ENCODE assay signal across 1 cellular context in the genomic region with DNA sequence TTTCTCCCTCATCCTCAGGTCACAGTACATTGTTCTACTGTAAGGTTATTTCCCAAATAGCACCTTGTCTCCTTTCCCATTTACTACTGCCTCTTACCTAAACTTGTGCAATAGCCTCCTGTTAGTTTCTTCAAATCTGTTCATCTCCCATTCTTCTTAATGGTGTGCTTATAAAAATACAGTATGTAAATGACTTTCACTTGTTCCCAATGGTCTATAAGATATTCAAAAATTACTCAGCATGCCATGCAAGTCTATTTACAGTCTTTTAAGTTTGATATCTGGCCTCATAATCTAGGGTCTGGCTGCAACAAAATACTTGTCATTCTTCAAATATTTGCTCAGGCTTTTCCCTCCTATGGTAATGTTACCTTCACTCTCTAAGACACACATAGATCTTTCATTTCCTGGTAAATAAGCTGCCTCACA.
TF ChIP-seq lines count a peak whose summit lies in the region.

No MANE protein-coding gene starts in this region.

TF ChIP-seq in H1, 55 proteins besides CTCF, POLR2A, EP300 and RAD21 (continued from another document):
- TF ChIP-seq ASH2L (IDR thresholded peaks at IDR 0.05; ENCODE audit: low read length) (no peak), TEAD4 (IDR thresholded peaks at IDR 0.05; ENCODE audit: low read depth, low read length) (peak; percentile 24; the same call in 1 of the 2 replicates)
